15 cellular contexts compared by ENCODE assay signal in the genomic region with DNA sequence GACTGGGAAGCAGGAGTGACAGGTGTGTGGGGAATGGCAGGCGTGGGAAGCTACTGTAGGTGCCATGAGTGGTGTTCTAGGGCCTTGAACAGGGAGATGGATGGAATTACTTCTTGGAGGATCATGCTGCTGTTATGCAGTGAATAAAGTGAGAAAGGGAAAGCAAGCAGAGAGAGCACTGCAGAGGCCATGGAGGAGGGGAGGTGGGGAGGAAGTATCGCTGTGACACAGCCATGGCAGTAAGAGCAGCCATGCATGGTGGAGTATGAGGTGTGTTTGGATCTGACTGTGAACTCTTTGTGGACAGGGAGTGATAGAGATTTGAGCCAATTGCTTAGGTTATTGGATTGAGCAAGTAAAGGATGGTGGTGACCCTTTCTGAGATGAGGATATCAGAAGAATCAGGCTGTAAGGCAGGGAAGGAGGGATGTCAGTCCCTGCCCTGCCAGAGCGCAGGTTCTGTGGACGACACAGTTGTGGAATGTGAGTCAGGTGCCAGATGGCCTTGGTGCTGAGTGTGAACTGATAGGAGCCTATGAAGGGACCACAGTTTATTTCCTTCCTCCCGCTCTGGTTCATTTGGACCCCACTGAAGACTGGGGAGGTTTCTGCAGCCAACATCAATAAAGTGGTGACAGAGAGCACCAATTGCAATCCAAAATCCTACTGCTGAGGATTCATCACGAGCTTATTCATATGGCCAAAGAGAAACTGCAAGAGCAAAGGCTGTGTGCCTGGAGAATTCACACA.
A peak's percentile ranks its signal among the peaks of the same experiment; 100 is the strongest.
DNase-seq lines count a peak whose midpoint lies in the region; ATAC-seq and TF ChIP-seq lines count a peak whose summit lies in the region.
"Had no signal": no experiment of that assay in that cellular context is flagged by ENCODE, and none has a peak within 500 bp of the region (broad histone marks: within the 10 kb centered on the region; RNA-seq: fewer than 3 reads in every experiment).

No MANE protein-coding gene starts in this region.

- TF ChIP-seq RAD21 in IMR-90 (IDR thresholded peaks at IDR 0.05; ENCODE audit: low read length), result no peak

- intact Hi-C loops in IMR-90 (cut with micrococcal nuclease) (no loop called here), body of pancreas (cut with DNase I) (no loop called here), right cardiac atrium (cut with DNase I) (no loop called here), transverse colon (cut with DNase I; ENCODE audit: low total_unique reads) (no loop called here)

- peak overlapping the region; percentile 75; the same call in 1 of the 2 replicates for H2AK5ac ChIP-seq in IMR-90 (ENCODE audit: low read depth, low read length)

- CTCF ChIA-PET in IMR-90 (lab: Yijun Ruan, JAX), result no interaction called here

- no peak overlapping the region for H3K4me2 ChIP-seq in IMR-90 (ENCODE audit: low read depth, low read length)

- no peak overlapping the region for H3K27ac Mint-ChIP-seq in type B pancreatic cell

- no peaks in the 10 kb centered on the region for H3K36me3 Mint-ChIP-seq in type B pancreatic cell

- no peak overlapping the region for H4K5ac ChIP-seq in IMR-90 (ENCODE audit: low read depth, low read length)

- H3K36me3 ChIP-seq in IMR-90 (ENCODE audit: control insufficient read depth, insufficient read depth, low read length) (no peaks in the 10 kb centered on the region), body of pancreas (replicated peaks in 1 of 2; ENCODE audit: insufficient read depth in 1 of 2, low read depth in 2 of 2) (no peaks in the 10 kb centered on the region), transverse colon (no peaks in the 10 kb centered on the region)

- in situ Hi-C loops in IMR-90 (cut with MboI; ENCODE audit: low sequenced_read_pairs) (no loop called here), transverse colon (cut with MboI; ENCODE audit: low pct_ligation_motif_present in 1 of 4, low pct_unique_long_range_greater_than_20kb in 1 of 4, low sequenced_read_pairs in 3 of 4) (no loop called here)

- H3K4me3 ChIP-seq in IMR-90 (ENCODE audit: insufficient read depth, low read depth, low read length), result no peak overlapping the region
- no peak overlapping the region for H3K4me3 ChIP-seq in body of pancreas
- H3K4me3 ChIP-seq in right cardiac atrium (ENCODE audit: low read length), result no peak overlapping the region
- H3K4me3 ChIP-seq in transverse colon, result no peak overlapping the region
- H3K4me3 ChIP-seq: SK-N-MC had no signal

- H3K27me3 ChIP-seq in IMR-90 (ENCODE audit: control insufficient read depth, insufficient read depth, low read length) (no peaks in the 10 kb centered on the region), body of pancreas (no peaks in the 10 kb centered on the region), right cardiac atrium (ENCODE audit: control insufficient read depth, insufficient read depth) (no peaks in the 10 kb centered on the region), transverse colon (no peaks in the 10 kb centered on the region)

- TF ChIP-seq CTCF in IMR-90 (conservative IDR thresholded peaks at IDR 0.05; ENCODE audit: low read depth, low read length), result no peak
- no peak for TF ChIP-seq CTCF in body of pancreas (IDR thresholded peaks at IDR 0.05)
- TF ChIP-seq CTCF in transverse colon (IDR thresholded peaks at IDR 0.05), result no peak
- TF ChIP-seq CTCF in type B pancreatic cell (conservative IDR thresholded peaks at IDR 0.05), result no peak

- H4K91ac ChIP-seq in IMR-90 (ENCODE audit: insufficient read depth, low read depth, low read length), result peak overlapping the region; percentile 50; the same call in 1 of the 2 replicates

- peaks cover 16% of the 10 kb centered on the region; the same call in 1 of the 2 replicates for H3K9me1 ChIP-seq in IMR-90 (ENCODE audit: insufficient read depth, low read length)

- no peak overlapping the region for H3K18ac ChIP-seq in IMR-90 (ENCODE audit: low read depth, low read length)

- no peak for DNase-seq in IMR-90
- DNase-seq in body of pancreas, result peak; percentile 53 to 76 (median 66)
- peak; percentile 33 to 68 (median 61) for DNase-seq in right cardiac atrium
- DNase-seq in renal cortical epithelial cell (ENCODE audit: low read depth), result peak; percentile 47
- DNase-seq in transverse colon, result no peak
- no peak for DNase-seq in type B pancreatic cell (ENCODE audit: extremely low spot score, unreplicated experiment)
- DNase-seq: EL, HCEC 1CT, NCI-H1436 treated with DMSO at 0.1 percent for 48 hours, NCI-H345, NCI-H69, PC-3 had no signal

- no peaks in the 10 kb centered on the region for H3K4me1 Mint-ChIP-seq in type B pancreatic cell (ENCODE audit: unreplicated experiment)
- H3K4me1 Mint-ChIP-seq: IgD-negative memory B cell had no signal

- H3K79me1 ChIP-seq in IMR-90 (ENCODE audit: low read depth in 1 of 2, low read length in 2 of 2), result no peaks in the 10 kb centered on the region

- peak overlapping the region; percentile 72; the same call in 1 of the 3 replicates for H2BK15ac ChIP-seq in IMR-90 (ENCODE audit: low read depth, low read length)

- TF ChIP-seq EP300 in transverse colon (IDR thresholded peaks at IDR 0.05; ENCODE audit: low read depth), result no peak

- H3K23ac ChIP-seq in IMR-90 (ENCODE audit: low read depth, low read length), result no peak overlapping the region

- no peak for ATAC-seq in IMR-90 (ENCODE audit: low read depth)
- ATAC-seq in body of pancreas, result peak; percentile 71
- ATAC-seq in right cardiac atrium, result peak; percentile 66 to 78
- ATAC-seq in HG03159 (IDR thresholded peaks at IDR 0.05; ENCODE audit: unreplicated experiment), result no peak
- ATAC-seq: PC-3 had no signal

- H2AFZ ChIP-seq in IMR-90 (replicated peaks; ENCODE audit: low read length, poor library complexity), result peak overlapping the region; percentile 16

- no peak overlapping the region for H4K8ac ChIP-seq in IMR-90 (ENCODE audit: low read depth in 2 of 2, low read length in 2 of 2)

- POLR2A ChIA-PET in IMR-90 (lab: Charles Lee; ENCODE audit: unreplicated experiment), result no interaction called here

- H2BK20ac ChIP-seq in IMR-90 (ENCODE audit: low read depth, low read length), result peak overlapping the region; percentile 38; the same call in 1 of the 2 replicates

- H4K20me1 ChIP-seq in IMR-90 (ENCODE audit: insufficient read depth, low read length), result no peaks in the 10 kb centered on the region

- 90% methylated on average over 2 of the region's 6 CpGs; no CpG with 5 or more reads in 1 of the 2 experiments for WGBS in IMR-90 (ENCODE audit: extremely low coverage in 2 of 2, insufficient read length in 1 of 2), 2 experiments
- 32 to 42% methylated on average over 6 of the region's 6 CpGs for WGBS in body of pancreas, 2 donors
- WGBS in right cardiac atrium, result 35% methylated on average over 6 of the region's 6 CpGs
- 67 to 85% methylated on average over 1 to 6 of the region's 6 CpGs for WGBS in transverse colon (ENCODE audit: low coverage in 1 of 2), 2 donors

- no peak for TF ChIP-seq POLR2A in IMR-90 (IDR thresholded peaks at IDR 0.05; ENCODE audit: low read depth, low read length)
- peak in 2 of 3 donors; percentile 6 to 34 for TF ChIP-seq POLR2A in body of pancreas (IDR thresholded peaks at IDR 0.05)
- TF ChIP-seq POLR2A in transverse colon (IDR thresholded peaks at IDR 0.05), result no peak

- H3K4me1 ChIP-seq in IMR-90 (ENCODE audit: control insufficient read depth, insufficient read depth, low read length), result peaks cover 5% of the 10 kb centered on the region; the same call in 1 of the 2 replicates
- H3K4me1 ChIP-seq in body of pancreas, result peaks cover 51% of the 10 kb centered on the region
- peaks cover 9% of the 10 kb centered on the region for H3K4me1 ChIP-seq in right cardiac atrium (ENCODE audit: control insufficient read depth, insufficient read depth, low read length)
- H3K4me1 ChIP-seq in transverse colon, result peaks cover 0 to 6% (median 0%) of the 10 kb centered on the region in 4 donors

- no peak overlapping the region for H3K27ac ChIP-seq in IMR-90 (ENCODE audit: insufficient read depth, low read length)
- H3K27ac ChIP-seq in body of pancreas, result peak overlapping the region in 3 of 4 donors; percentile 32 to 72 (median 39)
- peak overlapping the region; percentile 9 for H3K27ac ChIP-seq in right cardiac atrium (ENCODE audit: low read length)
- H3K27ac ChIP-seq in transverse colon, result no peak overlapping the region
- H3K27ac ChIP-seq: SK-N-MC had no signal

- no peak overlapping the region for H3K4me3 Mint-ChIP-seq in type B pancreatic cell
- H3K4me3 Mint-ChIP-seq: IgD-negative memory B cell had no signal

- peak overlapping the region; percentile 75; the same call in 1 of the 2 replicates for H3K4ac ChIP-seq in IMR-90 (ENCODE audit: low read depth, low read length)

- H3K14ac ChIP-seq in IMR-90 (replicated peaks; ENCODE audit: low read depth, low read length), result no peak overlapping the region

- H2AK9ac ChIP-seq in IMR-90 (replicated peaks; ENCODE audit: low read depth, low read length, poor library complexity), result peak overlapping the region; percentile 22

- H3K9me3 ChIP-seq in IMR-90 (ENCODE audit: control insufficient read depth, insufficient read depth, low read length), result no peaks in the 10 kb centered on the region
- H3K9me3 ChIP-seq in body of pancreas, result no peaks in the 10 kb centered on the region
- no peaks in the 10 kb centered on the region for H3K9me3 ChIP-seq in right cardiac atrium (ENCODE audit: control insufficient read depth, low read length)
- no peaks in the 10 kb centered on the region for H3K9me3 ChIP-seq in transverse colon

- H3K9ac ChIP-seq in IMR-90 (ENCODE audit: low read depth, low read length), result no peak overlapping the region

- peak overlapping the region; percentile 45; the same call in 1 of the 2 replicates for H2BK120ac ChIP-seq in IMR-90 (ENCODE audit: low read depth, low read length)

- H3K9me3 Mint-ChIP-seq in type B pancreatic cell, result no peaks in the 10 kb centered on the region

- H3K56ac ChIP-seq in IMR-90 (ENCODE audit: extremely low read depth, insufficient read depth, low read length), result no peak overlapping the region

- dilution Hi-C loops in IMR-90 (cut with HindIII; ENCODE audit: low sequenced_read_pairs, unreplicated experiment), result no loop called here

- H2BK5ac ChIP-seq in IMR-90 (ENCODE audit: low read depth, low read length, poor library complexity, severe bottlenecking), result no peak overlapping the region

- peaks cover 12% of the 10 kb centered on the region for H3K27me3 Mint-ChIP-seq in type B pancreatic cell
- H3K27me3 Mint-ChIP-seq: IgD-negative memory B cell had no signal

- no TSS peak for BruUV-seq in IMR-90 (replicated peaks; lab: Mats Ljungman, UMichigan)

TF ChIP-seq in IMR-90, 13 proteins besides CTCF, POLR2A, EP300 and RAD21 (continues in another document):
- TF ChIP-seq CHD1 (IDR thresholded peaks at IDR 0.05; ENCODE audit: low read depth, low read length) (no peak), RFX5 (IDR thresholded peaks at IDR 0.05; ENCODE audit: low read depth, low read length) (no peak), BHLHE40 (IDR thresholded peaks at IDR 0.05; ENCODE audit: low read depth, low read length) (no peak)
- TF ChIP-seq, protein P1, sequence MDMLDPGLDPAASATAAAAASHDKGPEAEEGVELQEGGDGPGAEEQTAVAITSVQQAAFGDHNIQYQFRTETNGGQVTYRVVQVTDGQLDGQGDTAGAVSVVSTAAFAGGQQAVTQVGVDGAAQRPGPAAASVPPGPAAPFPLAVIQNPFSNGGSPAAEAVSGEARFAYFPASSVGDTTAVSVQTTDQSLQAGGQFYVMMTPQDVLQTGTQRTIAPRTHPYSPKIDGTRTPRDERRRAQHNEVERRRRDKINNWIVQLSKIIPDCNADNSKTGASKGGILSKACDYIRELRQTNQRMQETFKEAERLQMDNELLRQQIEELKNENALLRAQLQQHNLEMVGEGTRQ (IDR thresholded peaks at IDR 0.05; ENCODE audit: low read depth, low read length), result no peak

Comparison
In these comparisons a context has a peak if more than half of its experiments do, and no peak if none do; other contexts are left out.
1. ATAC-seq: peak in body of pancreas (single experiment) and right cardiac atrium (2 of 2); none in IMR-90 (single experiment) and HG03159 (single experiment).
2. DNase-seq: peak in body of pancreas (4 of 4), right cardiac atrium (3 of 3) and renal cortical epithelial cell (single experiment); none in IMR-90 (single experiment), transverse colon (single experiment) and type B pancreatic cell (single experiment).
3. H3K27ac ChIP-seq: peak in body of pancreas (3 of 4) and right cardiac atrium (single experiment); none in IMR-90 (single experiment) and transverse colon (0 of 4).
4. POLR2A ChIP-seq: peak in body of pancreas (2 of 3); none in IMR-90 (single experiment) and transverse colon (single experiment).